1 cellular context compared by ENCODE assay signal in the genomic region with DNA sequence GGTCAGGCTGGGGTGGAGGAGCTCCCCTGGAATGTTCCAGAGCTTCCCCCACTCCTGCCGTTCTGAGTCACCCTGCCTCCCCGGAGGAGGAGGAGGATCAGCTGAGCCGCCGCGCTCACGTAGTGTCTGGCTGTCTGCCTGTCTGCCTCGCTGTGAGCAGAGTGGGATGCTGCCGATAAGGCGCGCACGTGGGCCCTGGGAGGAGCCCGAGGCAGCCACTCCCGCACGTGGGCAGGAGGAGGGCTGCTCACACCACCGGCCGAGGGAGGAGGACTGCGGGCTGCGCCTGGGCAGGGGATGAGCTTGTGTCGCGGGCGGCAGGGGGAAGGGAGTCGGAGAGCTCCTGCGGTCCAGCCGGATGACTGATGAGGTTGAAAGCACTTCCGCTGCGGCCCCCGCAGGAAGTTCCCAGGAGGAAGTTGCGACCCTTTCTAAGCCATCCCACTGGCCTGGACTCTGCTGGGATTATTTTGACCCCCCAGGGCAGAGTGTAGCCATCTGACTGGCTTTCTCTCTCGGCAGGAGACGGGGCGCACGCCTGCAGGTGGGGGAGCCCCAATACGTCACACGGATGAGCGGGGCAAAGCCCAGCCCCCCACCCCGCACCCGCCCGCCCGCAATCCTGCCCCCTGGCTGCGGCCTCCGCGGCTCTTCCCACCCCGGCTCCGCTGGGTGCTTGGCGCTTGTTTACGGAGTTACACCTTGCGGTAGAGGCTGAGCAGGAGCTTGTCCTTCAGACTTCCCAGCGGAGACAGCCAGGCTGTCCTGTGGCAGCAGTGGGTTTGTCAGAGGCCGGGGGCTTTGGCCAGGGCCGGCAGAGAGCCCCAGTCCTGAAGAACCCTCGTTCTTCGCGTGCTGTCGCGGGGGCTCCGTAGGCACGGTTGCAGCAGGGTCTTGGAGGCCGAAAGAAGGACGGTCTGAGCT.
TF ChIP-seq lines count a peak whose summit lies in the region.

No MANE protein-coding gene starts in this region.

TF ChIP-seq in liver, 16 proteins besides CTCF, POLR2A, EP300 and RAD21 (continued from another document):
- TF ChIP-seq HNF4A (conservative IDR thresholded peaks at IDR 0.05) = peak; percentile 13 to 59
- peak; percentile 49 for TF ChIP-seq TAF1 (conservative IDR thresholded peaks at IDR 0.05)
- TF ChIP-seq YY1 (IDR thresholded peaks at IDR 0.05) = peak; percentile 67
- peak in 1 of 2 donors; percentile 77 for TF ChIP-seq RXRA (IDR thresholded peaks at IDR 0.05)
- no peak for TF ChIP-seq FOXA2 (IDR thresholded peaks at IDR 0.05)
- no peak for TF ChIP-seq NR2F2 (IDR thresholded peaks at IDR 0.05)
- TF ChIP-seq FOXA1 (IDR thresholded peaks at IDR 0.05) = no peak
- TF ChIP-seq, protein P1, sequence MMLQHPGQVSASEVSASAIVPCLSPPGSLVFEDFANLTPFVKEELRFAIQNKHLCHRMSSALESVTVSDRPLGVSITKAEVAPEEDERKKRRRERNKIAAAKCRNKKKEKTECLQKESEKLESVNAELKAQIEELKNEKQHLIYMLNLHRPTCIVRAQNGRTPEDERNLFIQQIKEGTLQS (IDR thresholded peaks at IDR 0.05) = peak; percentile 61
- peak; percentile 73 for TF ChIP-seq SP1 (IDR thresholded peaks at IDR 0.05)
- TF ChIP-seq, protein P2, sequence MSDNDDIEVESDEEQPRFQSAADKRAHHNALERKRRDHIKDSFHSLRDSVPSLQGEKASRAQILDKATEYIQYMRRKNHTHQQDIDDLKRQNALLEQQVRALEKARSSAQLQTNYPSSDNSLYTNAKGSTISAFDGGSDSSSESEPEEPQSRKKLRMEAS (IDR thresholded peaks at IDR 0.05) = peak; percentile 72
TF ChIP-seq in liver: peak in this region for 11.
